Comparison of ENCODE assay signal across 1 cellular context in genomic region chr18:42024131-42024530, GRCh38.
TF ChIP-seq lines count a peak whose summit lies in the region.

No MANE protein-coding gene starts in this region.

TF ChIP-seq in GM12878, 131 proteins besides CTCF, POLR2A, EP300 and RAD21 (continued from another document):
- TF ChIP-seq ZBTB40 (IDR thresholded peaks at IDR 0.05; ENCODE audit: borderline replicate concordance) (no peak), ZNF592 (IDR thresholded peaks at IDR 0.05) (no peak), PAX8 (IDR thresholded peaks at IDR 0.05) (no peak), MYB (IDR thresholded peaks at IDR 0.05; ENCODE audit: borderline replicate concordance, low read depth, low read length) (no peak), RBBP5 (conservative IDR thresholded peaks at IDR 0.05) (no peak), KLF5 (IDR thresholded peaks at IDR 0.05; ENCODE audit: partially characterized antibody) (no peak), NR2C1 (IDR thresholded peaks at IDR 0.05) (no peak), STAT3 (IDR thresholded peaks at IDR 0.05; ENCODE audit: low read depth, low read length) (no peak), SP1 (IDR thresholded peaks at IDR 0.05; ENCODE audit: low read depth, low read length) (no peak), JUNB (IDR thresholded peaks at IDR 0.05) (peak; percentile 83), RB1 (IDR thresholded peaks at IDR 0.05; ENCODE audit: borderline replicate concordance) (no peak), MTA3 (IDR thresholded peaks at IDR 0.05; ENCODE audit: borderline replicate concordance, low read length) (no peak), TARDBP (IDR thresholded peaks at IDR 0.05; ENCODE audit: borderline replicate concordance) (no peak), LARP7 (IDR thresholded peaks at IDR 0.05) (no peak), RUNX3 (IDR thresholded peaks at IDR 0.05; ENCODE audit: low read length) (peak; percentile 51; the same call in 1 of the 2 replicates), POLR2AphosphoS5 (IDR thresholded peaks at IDR 0.05; ENCODE audit: low read length) (no peak), DPF2 (IDR thresholded peaks at IDR 0.05) (no peak), ZNF622 (IDR thresholded peaks at IDR 0.05) (no peak), BCL11A (IDR thresholded peaks at IDR 0.05; ENCODE audit: low read depth, low read length) (no peak), EGR1 (IDR thresholded peaks at IDR 0.05; ENCODE audit: borderline replicate concordance in 1 of 2, low read depth in 2 of 2, low read length in 2 of 2) (no peak), ZSCAN29 (IDR thresholded peaks at IDR 0.05) (no peak), USF2 (IDR thresholded peaks at IDR 0.05; ENCODE audit: borderline replicate concordance, low read depth, low read length) (no peak), ZNF274 (IDR thresholded peaks at IDR 0.05; ENCODE audit: insufficient read depth, insufficient read length) (no peak)
